Comparison of ENCODE assay signal across 2 cellular contexts in the genomic region with DNA sequence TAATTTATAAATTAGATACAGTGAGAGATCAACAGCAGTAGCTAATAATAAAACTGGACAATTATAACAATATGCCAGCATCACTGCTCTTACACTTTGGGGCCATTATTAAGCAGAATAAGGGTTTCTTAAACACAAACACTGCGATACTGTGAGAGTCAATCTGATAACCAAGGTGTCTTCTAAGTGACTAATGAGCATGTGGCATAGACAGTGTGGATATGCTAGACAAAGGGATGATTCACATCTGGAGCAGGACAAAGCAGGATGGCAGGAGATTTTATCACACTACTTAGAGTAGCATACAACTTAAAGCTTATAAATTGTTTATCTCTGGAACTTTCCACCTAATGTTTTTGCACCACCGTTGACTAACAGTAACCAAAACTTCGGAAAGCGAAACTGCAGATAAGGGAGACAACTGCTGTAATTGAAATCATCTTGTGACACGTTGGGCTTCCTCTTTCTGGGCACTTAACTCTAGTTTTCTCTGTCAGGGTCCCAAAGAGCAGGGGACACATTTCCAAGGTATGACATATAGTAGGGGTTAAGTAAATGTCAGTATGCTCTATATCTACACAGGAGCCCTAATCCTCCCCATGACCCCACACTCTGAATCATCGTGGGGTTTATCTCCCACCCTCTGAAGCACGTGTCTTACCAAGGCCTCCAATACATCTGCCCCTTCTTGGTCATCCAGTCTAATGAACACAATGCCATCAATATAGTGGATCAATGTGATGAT.
TF ChIP-seq lines count a peak whose summit lies in the region.

No MANE protein-coding gene starts in this region.

TF ChIP-seq in SK-N-SH, 30 proteins besides CTCF, POLR2A, EP300 and RAD21:
- no peak for TF ChIP-seq NRF1 (IDR thresholded peaks at IDR 0.05; ENCODE audit: low read depth, low read length)
- no peak for TF ChIP-seq MEF2A (IDR thresholded peaks at IDR 0.05; ENCODE audit: borderline replicate concordance, low read depth)
- TF ChIP-seq, protein P1, sequence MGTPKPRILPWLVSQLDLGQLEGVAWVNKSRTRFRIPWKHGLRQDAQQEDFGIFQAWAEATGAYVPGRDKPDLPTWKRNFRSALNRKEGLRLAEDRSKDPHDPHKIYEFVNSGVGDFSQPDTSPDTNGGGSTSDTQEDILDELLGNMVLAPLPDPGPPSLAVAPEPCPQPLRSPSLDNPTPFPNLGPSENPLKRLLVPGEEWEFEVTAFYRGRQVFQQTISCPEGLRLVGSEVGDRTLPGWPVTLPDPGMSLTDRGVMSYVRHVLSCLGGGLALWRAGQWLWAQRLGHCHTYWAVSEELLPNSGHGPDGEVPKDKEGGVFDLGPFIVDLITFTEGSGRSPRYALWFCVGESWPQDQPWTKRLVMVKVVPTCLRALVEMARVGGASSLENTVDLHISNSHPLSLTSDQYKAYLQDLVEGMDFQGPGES (IDR thresholded peaks at IDR 0.05; ENCODE audit: low read depth, low read length), result no peak
- no peak for TF ChIP-seq RCOR1 (IDR thresholded peaks at IDR 0.05; ENCODE audit: low read length)

TF ChIP-seq in HepG2, 621 proteins besides CTCF, POLR2A, EP300 and RAD21:
- TF ChIP-seq, protein P2, sequence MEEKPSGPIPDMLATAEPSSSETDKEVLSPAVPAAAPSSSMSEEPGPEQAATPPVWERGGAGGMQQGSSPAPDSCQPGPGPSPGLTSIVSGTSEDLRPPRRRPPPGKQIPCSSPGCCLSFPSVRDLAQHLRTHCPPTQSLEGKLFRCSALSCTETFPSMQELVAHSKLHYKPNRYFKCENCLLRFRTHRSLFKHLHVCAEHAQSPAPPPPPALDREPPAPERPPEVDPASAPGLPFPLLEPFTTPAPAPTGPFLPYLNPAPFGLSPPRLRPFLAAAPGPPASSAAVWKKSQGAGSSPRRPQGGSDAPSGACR (CRISPR knock-in tag; IDR thresholded peaks at IDR 0.05), result no peak
- no peak for TF ChIP-seq KAT7 (CRISPR knock-in tag; IDR thresholded peaks at IDR 0.05; ENCODE audit: borderline replicate concordance)
- TF ChIP-seq KDM2A (CRISPR knock-in tag; IDR thresholded peaks at IDR 0.05; ENCODE audit: borderline replicate concordance, low read depth), result no peak
- TF ChIP-seq, protein P3, sequence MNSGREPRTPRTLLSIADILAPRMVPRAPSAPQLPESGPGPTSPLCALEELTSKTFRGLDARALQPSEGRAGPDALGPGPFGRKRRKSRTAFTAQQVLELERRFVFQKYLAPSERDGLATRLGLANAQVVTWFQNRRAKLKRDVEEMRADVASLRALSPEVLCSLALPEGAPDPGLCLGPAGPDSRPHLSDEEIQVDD (CRISPR knock-in tag; IDR thresholded peaks at IDR 0.05; ENCODE audit: borderline replicate concordance), result no peak
- TF ChIP-seq, protein P4, sequence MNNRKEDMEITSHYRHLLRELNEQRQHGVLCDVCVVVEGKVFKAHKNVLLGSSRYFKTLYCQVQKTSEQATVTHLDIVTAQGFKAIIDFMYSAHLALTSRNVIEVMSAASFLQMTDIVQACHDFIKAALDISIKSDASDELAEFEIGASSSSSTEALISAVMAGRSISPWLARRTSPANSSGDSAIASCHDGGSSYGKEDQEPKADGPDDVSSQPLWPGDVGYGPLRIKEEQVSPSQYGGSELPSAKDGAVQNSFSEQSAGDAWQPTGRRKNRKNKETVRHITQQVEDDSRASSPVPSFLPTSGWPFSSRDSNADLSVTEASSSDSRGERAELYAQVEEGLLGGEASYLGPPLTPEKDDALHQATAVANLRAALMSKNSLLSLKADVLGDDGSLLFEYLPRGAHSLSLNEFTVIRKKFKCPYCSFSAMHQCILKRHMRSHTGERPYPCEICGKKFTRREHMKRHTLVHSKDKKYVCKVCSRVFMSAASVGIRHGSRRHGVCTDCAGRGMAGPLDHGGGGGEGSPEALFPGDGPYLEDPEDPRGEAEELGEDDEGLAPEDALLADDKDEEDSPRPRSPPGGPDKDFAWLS (CRISPR knock-in tag; IDR thresholded peaks at IDR 0.05; ENCODE audit: borderline replicate concordance), result no peak
- TF ChIP-seq, protein P5, sequence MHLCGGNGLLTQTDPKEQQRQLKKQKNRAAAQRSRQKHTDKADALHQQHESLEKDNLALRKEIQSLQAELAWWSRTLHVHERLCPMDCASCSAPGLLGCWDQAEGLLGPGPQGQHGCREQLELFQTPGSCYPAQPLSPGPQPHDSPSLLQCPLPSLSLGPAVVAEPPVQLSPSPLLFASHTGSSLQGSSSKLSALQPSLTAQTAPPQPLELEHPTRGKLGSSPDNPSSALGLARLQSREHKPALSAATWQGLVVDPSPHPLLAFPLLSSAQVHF (CRISPR knock-in tag; IDR thresholded peaks at IDR 0.05), result no peak
- no peak for TF ChIP-seq FOXA3 (CRISPR knock-in tag; IDR thresholded peaks at IDR 0.05)
- no peak for TF ChIP-seq GATAD2A (CRISPR knock-in tag; IDR thresholded peaks at IDR 0.05)
- TF ChIP-seq, protein P6, sequence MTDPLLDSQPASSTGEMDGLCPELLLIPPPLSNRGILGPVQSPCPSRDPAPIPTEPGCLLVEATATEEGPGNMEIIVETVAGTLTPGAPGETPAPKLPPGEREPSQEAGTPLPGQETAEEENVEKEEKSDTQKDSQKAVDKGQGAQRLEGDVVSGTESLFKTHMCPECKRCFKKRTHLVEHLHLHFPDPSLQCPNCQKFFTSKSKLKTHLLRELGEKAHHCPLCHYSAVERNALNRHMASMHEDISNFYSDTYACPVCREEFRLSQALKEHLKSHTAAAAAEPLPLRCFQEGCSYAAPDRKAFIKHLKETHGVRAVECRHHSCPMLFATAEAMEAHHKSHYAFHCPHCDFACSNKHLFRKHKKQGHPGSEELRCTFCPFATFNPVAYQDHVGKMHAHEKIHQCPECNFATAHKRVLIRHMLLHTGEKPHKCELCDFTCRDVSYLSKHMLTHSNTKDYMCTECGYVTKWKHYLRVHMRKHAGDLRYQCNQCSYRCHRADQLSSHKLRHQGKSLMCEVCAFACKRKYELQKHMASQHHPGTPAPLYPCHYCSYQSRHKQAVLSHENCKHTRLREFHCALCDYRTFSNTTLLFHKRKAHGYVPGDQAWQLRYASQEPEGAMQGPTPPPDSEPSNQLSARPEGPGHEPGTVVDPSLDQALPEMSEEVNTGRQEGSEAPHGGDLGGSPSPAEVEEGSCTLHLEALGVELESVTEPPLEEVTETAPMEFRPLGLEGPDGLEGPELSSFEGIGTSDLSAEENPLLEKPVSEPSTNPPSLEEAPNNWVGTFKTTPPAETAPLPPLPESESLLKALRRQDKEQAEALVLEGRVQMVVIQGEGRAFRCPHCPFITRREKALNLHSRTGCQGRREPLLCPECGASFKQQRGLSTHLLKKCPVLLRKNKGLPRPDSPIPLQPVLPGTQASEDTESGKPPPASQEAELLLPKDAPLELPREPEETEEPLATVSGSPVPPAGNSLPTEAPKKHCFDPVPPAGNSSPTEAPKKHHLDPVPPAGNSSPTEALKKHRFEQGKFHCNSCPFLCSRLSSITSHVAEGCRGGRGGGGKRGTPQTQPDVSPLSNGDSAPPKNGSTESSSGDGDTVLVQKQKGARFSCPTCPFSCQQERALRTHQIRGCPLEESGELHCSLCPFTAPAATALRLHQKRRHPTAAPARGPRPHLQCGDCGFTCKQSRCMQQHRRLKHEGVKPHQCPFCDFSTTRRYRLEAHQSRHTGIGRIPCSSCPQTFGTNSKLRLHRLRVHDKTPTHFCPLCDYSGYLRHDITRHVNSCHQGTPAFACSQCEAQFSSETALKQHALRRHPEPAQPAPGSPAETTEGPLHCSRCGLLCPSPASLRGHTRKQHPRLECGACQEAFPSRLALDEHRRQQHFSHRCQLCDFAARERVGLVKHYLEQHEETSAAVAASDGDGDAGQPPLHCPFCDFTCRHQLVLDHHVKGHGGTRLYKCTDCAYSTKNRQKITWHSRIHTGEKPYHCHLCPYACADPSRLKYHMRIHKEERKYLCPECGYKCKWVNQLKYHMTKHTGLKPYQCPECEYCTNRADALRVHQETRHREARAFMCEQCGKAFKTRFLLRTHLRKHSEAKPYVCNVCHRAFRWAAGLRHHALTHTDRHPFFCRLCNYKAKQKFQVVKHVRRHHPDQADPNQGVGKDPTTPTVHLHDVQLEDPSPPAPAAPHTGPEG (CRISPR knock-in tag; IDR thresholded peaks at IDR 0.05), result no peak
- TF ChIP-seq SAFB2 (CRISPR knock-in tag; IDR thresholded peaks at IDR 0.05; ENCODE audit: borderline replicate concordance, low read depth), result no peak
- no peak for TF ChIP-seq ZKSCAN1 (IDR thresholded peaks at IDR 0.05; ENCODE audit: low read length)
- TF ChIP-seq ZNF383 (CRISPR knock-in tag; IDR thresholded peaks at IDR 0.05; ENCODE audit: borderline replicate concordance), result no peak
- TF ChIP-seq ZNF253 (CRISPR knock-in tag; IDR thresholded peaks at IDR 0.05; ENCODE audit: borderline replicate concordance), result no peak
TF ChIP-seq in HepG2: peak in this region for 0.
